In the genomic region with DNA sequence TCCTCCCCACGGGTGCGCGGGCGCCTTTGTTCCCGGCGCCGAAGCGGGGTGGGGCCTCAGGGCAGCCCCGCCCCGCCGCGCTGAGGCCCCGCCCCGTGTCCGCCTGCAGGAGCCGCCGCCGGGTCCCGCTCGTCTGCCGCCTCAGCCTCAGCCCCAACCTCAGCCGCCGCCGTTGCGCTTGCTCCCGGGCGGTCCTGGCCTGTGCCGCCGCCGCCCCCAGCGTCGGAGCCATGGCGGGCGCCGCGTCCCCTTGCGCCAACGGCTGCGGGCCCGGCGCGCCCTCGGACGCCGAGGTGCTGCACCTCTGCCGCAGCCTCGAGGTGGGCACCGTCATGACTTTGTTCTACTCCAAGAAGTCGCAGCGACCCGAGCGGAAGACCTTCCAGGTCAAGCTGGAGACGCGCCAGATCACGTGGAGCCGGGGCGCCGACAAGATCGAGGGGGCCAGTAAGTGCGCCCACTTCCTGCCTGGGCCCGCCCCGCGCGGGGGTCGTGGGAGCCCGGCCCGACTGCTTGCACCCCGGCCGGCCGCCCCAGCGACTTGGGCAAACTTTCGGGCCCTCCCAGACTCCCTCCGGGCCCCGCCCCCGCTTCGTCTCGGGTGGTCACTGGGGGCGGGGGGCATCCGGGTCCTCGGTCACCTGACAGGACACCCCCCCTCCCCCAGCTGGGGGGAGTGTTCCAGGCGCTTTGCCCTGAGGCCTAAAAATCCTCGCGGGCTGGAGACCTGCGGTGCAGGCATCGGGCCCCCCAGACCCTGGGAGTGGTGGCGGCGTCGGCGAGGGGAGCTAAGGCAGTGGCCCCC, we compare ENCODE assay signal across 8 cellular contexts. TPM values are rescaled to one million over a fixed set of nuclear protein-coding genes. Genes with fewer than 3 reads are reported as not detected.
DNase-seq lines count a peak whose midpoint lies in the region; ATAC-seq, FAIRE-seq and TF ChIP-seq lines count a peak whose summit lies in the region.

A gene (plus strand): TSS at position 132 of the 805 bp plus-strand sequence. CDS start 99 bp downstream, at position 231.

- no peaks in the 10 kb centered on the region for H3K9me3 Mint-ChIP-seq in WTC11

- dilution Hi-C loops in keratinocyte (cut with MboI; ENCODE audit: extremely low pct_ligation_motif_present, low sequenced_read_pairs) = no loop called here

- no peaks in the 10 kb centered on the region for H3K27me3 ChIP-seq in keratinocyte (ENCODE audit: control insufficient read depth, extremely low read depth, insufficient read depth, low read length)

- peak within 1 kb of the TSS; percentile 89 for H3K4me3 Mint-ChIP-seq in WTC11

- H3K27ac ChIP-seq in caudate nucleus (ENCODE audit: low read depth, low read length) (peak within 1 kb of the TSS; percentile 93), keratinocyte (ENCODE audit: control insufficient read depth, insufficient read depth, low read length) (peak within 1 kb of the TSS; percentile 74)

- peak within 1 kb of the TSS; percentile 94 for H3K4me2 ChIP-seq in keratinocyte (ENCODE audit: control insufficient read depth, extremely low read depth, insufficient read depth, low read depth, low read length)

- H3K4me1 Mint-ChIP-seq in WTC11 = peaks cover 56% of the 10 kb centered on the region

- peaks cover 0 to 2% of the 10 kb centered on the region in 2 experiments for H3K36me3 ChIP-seq in keratinocyte (ENCODE audit: control insufficient read depth in 2 of 2, extremely low read depth in 1 of 2, insufficient read depth in 2 of 2, low read length in 2 of 2)

- TF ChIP-seq CTCF in WTC11 (IDR thresholded peaks at IDR 0.05) (no peak), keratinocyte (optimal IDR thresholded peaks at IDR 0.05 in 1 of 3, IDR thresholded peaks at IDR 0.05 in 1 of 3, conservative IDR thresholded peaks at IDR 0.05 in 1 of 3; ENCODE audit: extremely low read depth in 1 of 3, insufficient read depth in 2 of 3, low read length in 3 of 3) (no peak)

- peaks cover 52% of the 10 kb centered on the region for H3K79me2 ChIP-seq in keratinocyte (ENCODE audit: control insufficient read depth, insufficient read depth, low read length)

- DNase-seq in NK-92 treated with Interleukin-12 subunit alpha and Interleukin-12 subunit beta, amount 100 ng/mL, for 24 hours (lab: John Stamatoyannopoulos, UW) = peak; percentile 69
- DNase-seq in NK-92 (lab: John Stamatoyannopoulos, UW; ENCODE audit: unreplicated experiment) (no peak), NCI-H2171 (lab: John Stamatoyannopoulos, UW) (peak; percentile 89), WTC11 (ENCODE audit: low spot score) (peak; percentile 81), caudate nucleus (lab: John Stamatoyannopoulos, UW) (peak in 53 of 61 donors; percentile 51 to 96 (median 79)), keratinocyte (ENCODE audit: low read depth, low spot score) (no peak)
- peak; percentile 79 for DNase-seq in stimulated activated CD4-positive, alpha-beta T cell treated with anti-CD3 and anti-CD28 coated beads, Interleukin-12 subunit alpha, Interleukin-12 subunit beta, amount 100 ng/mL, for 4 hours

- peaks cover 46% of the 10 kb centered on the region for H3K4me1 ChIP-seq in keratinocyte (ENCODE audit: control insufficient read depth, extremely low read depth, insufficient read depth, low read length)

- peak within 1 kb of the TSS; percentile 83 for H3K27ac Mint-ChIP-seq in WTC11

- POLR2A ChIA-PET in WTC11 (lab: Charles Lee) = interaction anchor here (0.7 kb wide), 1 partner anchor 60 kb away, joined by 4 read pairs; no protein-coding TSS in a partner anchor

- peak; percentile 43 for ATAC-seq in HG03039 (IDR thresholded peaks at IDR 0.05; ENCODE audit: unreplicated experiment)
- peak; percentile 63 for ATAC-seq in WTC11

- H3K27me3 Mint-ChIP-seq in WTC11 (ENCODE audit: low read depth) = peaks cover 13% of the 10 kb centered on the region

- FAIRE-seq in keratinocyte (lab: Jason Lieb, UNC) = no peak

- H3K9me1 ChIP-seq in keratinocyte (ENCODE audit: control insufficient read depth, extremely low read depth, insufficient read depth, low read length) = peaks cover 3% of the 10 kb centered on the region

- no peaks in the 10 kb centered on the region for H3K9me3 ChIP-seq in keratinocyte (ENCODE audit: control insufficient read depth, low read depth, low read length)

- peaks cover 3% of the 10 kb centered on the region; the same call in 1 of the 2 replicates for H3K36me3 Mint-ChIP-seq in WTC11

- H3K9ac ChIP-seq in keratinocyte (ENCODE audit: control insufficient read depth, extremely low read depth, insufficient read depth, low read length) = peak within 1 kb of the TSS; percentile 82

- peaks cover 10% of the 10 kb centered on the region for H4K20me1 ChIP-seq in keratinocyte (ENCODE audit: control insufficient read depth, extremely low read depth, insufficient read depth, low read length)

- H3K4me3 ChIP-seq in keratinocyte (ENCODE audit: control insufficient read depth in 2 of 3, extremely low read depth in 1 of 3, insufficient read depth in 2 of 3, low read depth in 1 of 3, low read length in 3 of 3) = peak within 1 kb of the TSS; percentile 69 to 78 (median 72)

- peak within 1 kb of the TSS; percentile 85 for H2AFZ ChIP-seq in keratinocyte (ENCODE audit: control insufficient read depth, low read length)

- CTCF ChIA-PET in WTC11 (lab: Charles Lee) = interaction anchor here (0.6 to 1.4 kb wide), 2 partner anchors 35 to 261 kb away, joined by 3 to 8 read pairs; no protein-coding TSS in a partner anchor

TF ChIP-seq in WTC11, 78 proteins besides CTCF, POLR2A, EP300 and RAD21 (continues in another document):
- TF ChIP-seq TEAD1 (CRISPR knock-in tag; IDR thresholded peaks at IDR 0.05) (peak; percentile 48; the same call in 1 of the 2 replicates), SP1 (CRISPR knock-in tag; conservative IDR thresholded peaks at IDR 0.05) (0 out of 2 replicates have a peak, but pooled peaks have one; percentile 15), OVOL2 (CRISPR knock-in tag; IDR thresholded peaks at IDR 0.05; ENCODE audit: borderline replicate concordance) (no peak), MYBL2 (CRISPR knock-in tag; IDR thresholded peaks at IDR 0.05) (0 out of 2 replicates have a peak, but pooled peaks have one; percentile 53), RELA (CRISPR knock-in tag; IDR thresholded peaks at IDR 0.05; ENCODE audit: borderline replicate concordance) (peak; percentile 65; the same call in 1 of the 2 replicates), CREM (CRISPR knock-in tag; IDR thresholded peaks at IDR 0.05) (peak; percentile 69), ELF4 (CRISPR knock-in tag; IDR thresholded peaks at IDR 0.05; ENCODE audit: low read depth) (peak; percentile 17; the same call in 1 of the 2 replicates), JUN (CRISPR knock-in tag; IDR thresholded peaks at IDR 0.05) (peak; percentile 18; the same call in 1 of the 2 replicates)
- TF ChIP-seq, protein P1, sequence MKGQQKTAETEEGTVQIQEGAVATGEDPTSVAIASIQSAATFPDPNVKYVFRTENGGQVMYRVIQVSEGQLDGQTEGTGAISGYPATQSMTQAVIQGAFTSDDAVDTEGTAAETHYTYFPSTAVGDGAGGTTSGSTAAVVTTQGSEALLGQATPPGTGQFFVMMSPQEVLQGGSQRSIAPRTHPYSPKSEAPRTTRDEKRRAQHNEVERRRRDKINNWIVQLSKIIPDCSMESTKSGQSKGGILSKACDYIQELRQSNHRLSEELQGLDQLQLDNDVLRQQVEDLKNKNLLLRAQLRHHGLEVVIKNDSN (CRISPR knock-in tag; IDR thresholded peaks at IDR 0.05) = peak; percentile 92
- TF ChIP-seq, protein P2, sequence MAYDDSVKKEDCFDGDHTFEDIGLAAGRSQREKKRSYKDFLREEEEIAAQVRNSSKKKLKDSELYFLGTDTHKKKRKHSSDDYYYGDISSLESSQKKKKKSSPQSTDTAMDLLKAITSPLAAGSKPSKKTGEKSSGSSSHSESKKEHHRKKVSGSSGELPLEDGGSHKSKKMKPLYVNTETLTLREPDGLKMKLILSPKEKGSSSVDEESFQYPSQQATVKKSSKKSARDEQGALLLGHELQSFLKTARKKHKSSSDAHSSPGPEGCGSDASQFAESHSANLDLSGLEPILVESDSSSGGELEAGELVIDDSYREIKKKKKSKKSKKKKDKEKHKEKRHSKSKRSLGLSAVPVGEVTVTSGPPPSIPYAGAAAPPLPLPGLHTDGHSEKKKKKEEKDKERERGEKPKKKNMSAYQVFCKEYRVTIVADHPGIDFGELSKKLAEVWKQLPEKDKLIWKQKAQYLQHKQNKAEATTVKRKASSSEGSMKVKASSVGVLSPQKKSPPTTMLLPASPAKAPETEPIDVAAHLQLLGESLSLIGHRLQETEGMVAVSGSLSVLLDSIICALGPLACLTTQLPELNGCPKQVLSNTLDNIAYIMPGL (CRISPR knock-in tag; IDR thresholded peaks at IDR 0.05) = no peak
- TF ChIP-seq, protein P3, sequence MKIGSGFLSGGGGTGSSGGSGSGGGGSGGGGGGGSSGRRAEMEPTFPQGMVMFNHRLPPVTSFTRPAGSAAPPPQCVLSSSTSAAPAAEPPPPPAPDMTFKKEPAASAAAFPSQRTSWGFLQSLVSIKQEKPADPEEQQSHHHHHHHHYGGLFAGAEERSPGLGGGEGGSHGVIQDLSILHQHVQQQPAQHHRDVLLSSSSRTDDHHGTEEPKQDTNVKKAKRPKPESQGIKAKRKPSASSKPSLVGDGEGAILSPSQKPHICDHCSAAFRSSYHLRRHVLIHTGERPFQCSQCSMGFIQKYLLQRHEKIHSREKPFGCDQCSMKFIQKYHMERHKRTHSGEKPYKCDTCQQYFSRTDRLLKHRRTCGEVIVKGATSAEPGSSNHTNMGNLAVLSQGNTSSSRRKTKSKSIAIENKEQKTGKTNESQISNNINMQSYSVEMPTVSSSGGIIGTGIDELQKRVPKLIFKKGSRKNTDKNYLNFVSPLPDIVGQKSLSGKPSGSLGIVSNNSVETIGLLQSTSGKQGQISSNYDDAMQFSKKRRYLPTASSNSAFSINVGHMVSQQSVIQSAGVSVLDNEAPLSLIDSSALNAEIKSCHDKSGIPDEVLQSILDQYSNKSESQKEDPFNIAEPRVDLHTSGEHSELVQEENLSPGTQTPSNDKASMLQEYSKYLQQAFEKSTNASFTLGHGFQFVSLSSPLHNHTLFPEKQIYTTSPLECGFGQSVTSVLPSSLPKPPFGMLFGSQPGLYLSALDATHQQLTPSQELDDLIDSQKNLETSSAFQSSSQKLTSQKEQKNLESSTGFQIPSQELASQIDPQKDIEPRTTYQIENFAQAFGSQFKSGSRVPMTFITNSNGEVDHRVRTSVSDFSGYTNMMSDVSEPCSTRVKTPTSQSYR (CRISPR knock-in tag; IDR thresholded peaks at IDR 0.05) = peak; percentile 52; the same call in 1 of the 2 replicates

RNA-seq across cellular contexts. Expression of the gene that starts here (rescaled TPM):
- 177 to 201 TPM (median 194 TPM) in 3 replicates for total RNA-seq in WTC11 (2021)
- 38.4 to 54.1 TPM (median 41.5 TPM) in 3 replicates for polyA plus RNA-seq in keratinocyte
- polyA plus RNA-seq in keratinocyte (2011; ENCODE audit: low read depth) = 10.7 TPM
- 23.0 and 28.7 TPM in 2 replicates for polyA plus RNA-seq in keratinocyte (2011; cell fraction: cytosol; rRNA removed)
- polyA plus RNA-seq in keratinocyte (2011; cell fraction: nucleus; rRNA removed) = 196 and 248 TPM in 2 replicates
- polyA plus RNA-seq in keratinocyte (2012; ENCODE audit: low replicate concordance) = 25.4 and 40.6 TPM in 2 replicates
- 75.0 to 143 TPM (median 82.5 TPM) in 3 replicates for polyA minus RNA-seq in keratinocyte
- polyA minus RNA-seq in keratinocyte (2011; cell fraction: cytosol; rRNA and poly(A)+ RNA removed) = 36.3 TPM
- polyA minus RNA-seq in keratinocyte (2011; cell fraction: nucleus; rRNA and poly(A)+ RNA removed) = 83.8 and 89.8 TPM in 2 replicates

Comparison
In these comparisons a context has a peak if more than half of its experiments do, and no peak if none do; other contexts are left out.
1. DNase-seq: peak in NK-92 treated with Interleukin-12 subunit alpha and Interleukin-12 subunit beta, amount 100 ng/mL, for 24 hours (single experiment), NCI-H2171 (single experiment), WTC11 (single experiment), caudate nucleus (53 of 61) and stimulated activated CD4-positive, alpha-beta T cell treated with anti-CD3 and anti-CD28 coated beads, Interleukin-12 subunit alpha, Interleukin-12 subunit beta, amount 100 ng/mL, for 4 hours (single experiment); none in NK-92 (single experiment) and keratinocyte (single experiment).